Comparison of ENCODE assay signal across 9 cellular contexts in genomic region chrX:10110984-10111363, GRCh38. TPM values are rescaled to one million over a fixed set of nuclear protein-coding genes. Genes with fewer than 3 reads are reported as not detected.
DNase-seq lines count a peak whose midpoint lies in the region; ATAC-seq lines count a peak whose summit lies in the region.
"Had no signal": no experiment of that assay in that cellular context is flagged by ENCODE, and none has a peak within 500 bp of the region (broad histone marks: within the 10 kb centered on the region; RNA-seq: fewer than 3 reads in every experiment).

No MANE protein-coding gene starts in this region.

- peak; percentile 23 to 39 for DNase-seq in activated T-helper 1 cell treated with anti-CD3 and anti-CD28 coated beads, Interleukin-2, amount 50 U/mL, for 16 hours (ENCODE audit: low read depth in 1 of 2, low spot score in 1 of 2)
- peak; percentile 26 for DNase-seq in occipital lobe (lab: John Stamatoyannopoulos, UW)
- DNase-seq in SHP77 treated with DMSO at 0.1 percent for 48 hours (lab: John Stamatoyannopoulos, UW) = no peak
- DNase-seq in NCI-H2081 treated with DMSO at 0.1 percent for 48 hours (lab: John Stamatoyannopoulos, UW) = no peak
- no peak for DNase-seq in Kasumi-1 (lab: John Stamatoyannopoulos, UW)

- ATAC-seq in GM18520 (IDR thresholded peaks at IDR 0.05; ENCODE audit: unreplicated experiment) = peak; percentile 16
- ATAC-seq in HG03432 (IDR thresholded peaks at IDR 0.05; ENCODE audit: unreplicated experiment) = peak; percentile 52
- no peak for ATAC-seq in esophagus mucosa
- ATAC-seq: HCT116 had no signal

RNA-seq across cellular contexts. Expression of gene CLCN4, which starts 45.8 kb away (rescaled TPM):
- total RNA-seq in occipital lobe = 68.6 TPM
- 0.84 TPM for total RNA-seq in esophagus mucosa

Comparison
In these comparisons a context has a peak if more than half of its experiments do, and no peak if none do; other contexts are left out.
1. DNase-seq: peak in activated T-helper 1 cell treated with anti-CD3 and anti-CD28 coated beads, Interleukin-2, amount 50 U/mL, for 16 hours (2 of 2) and occipital lobe (single experiment); none in SHP77 treated with DMSO at 0.1 percent for 48 hours (single experiment), NCI-H2081 treated with DMSO at 0.1 percent for 48 hours (single experiment) and Kasumi-1 (0 of 2).
2. RNA of gene CLCN4, which starts 45.8 kb away (total RNA-seq): 68.6 TPM in occipital lobe (single experiment); 0.84 TPM in esophagus mucosa (single experiment); every median in the first group is over 10 times any median in the second.